In genomic region chr16:19885456-19886060, GRCh38 we compare ENCODE assay signal across 9 cellular contexts. TPM values are rescaled to one million over a fixed set of nuclear protein-coding genes. Genes with fewer than 3 reads are reported as not detected.
DNase-seq lines count a peak whose midpoint lies in the region; ATAC-seq and TF ChIP-seq lines count a peak whose summit lies in the region.
"Had no signal": no experiment of that assay in that cellular context is flagged by ENCODE, and none has a peak within 500 bp of the region (broad histone marks: within the 10 kb centered on the region; RNA-seq: fewer than 3 reads in every experiment).

No MANE protein-coding gene starts in this region.

- H3K4me3 ChIP-seq in AG04449 (ENCODE audit: low read depth, low read length), result peak overlapping the region; percentile 61
- peak overlapping the region; percentile 70; the same call in 1 of the 2 replicates for H3K4me3 ChIP-seq in PC-3 (ENCODE audit: low read length)
- no peak overlapping the region for H3K4me3 ChIP-seq in SJCRH30

- BruUV-seq in PC-3 (replicated peaks; lab: Mats Ljungman, UMichigan), result no TSS peak

- peaks cover 45 to 60% of the 10 kb centered on the region in 2 donors for H3K27me3 Mint-ChIP-seq in effector memory CD8-positive, alpha-beta T cell
- peaks cover 9% of the 10 kb centered on the region for H3K27me3 Mint-ChIP-seq in nephron (ENCODE audit: low read depth)

- H3K27ac ChIP-seq in PC-3 (ENCODE audit: low read length) (no peak overlapping the region), SJCRH30 (no peak overlapping the region)

- peaks cover 27% of the 10 kb centered on the region; the same call in 1 of the 2 replicates for H3K79me2 ChIP-seq in PC-3 (ENCODE audit: low read length)

- CTCF ChIA-PET in AG04449 (lab: Yijun Ruan, JAX), result interaction anchor here (1.0 to 6.6 kb wide), 21 partner anchors 9 to 498 kb away, joined by 3 to 250 read pairs (median 5); partner anchors contain the start of gene VPS35L
- CTCF ChIA-PET in PC-3 (lab: Charles Lee), result interaction anchor here (1.2 to 1.4 kb wide), 2 partner anchors 284 to 302 kb away, joined by 4 to 7 read pairs; no protein-coding TSS in a partner anchor

- H3K9ac ChIP-seq in PC-3 (ENCODE audit: low read length), result no peak overlapping the region

- H3K9me2 ChIP-seq in PC-3 (replicated peaks; ENCODE audit: low read length), result no peaks in the 10 kb centered on the region

- peak overlapping the region; percentile 86 for H3K4me2 ChIP-seq in PC-3 (ENCODE audit: low read length)

- H3K4me3 Mint-ChIP-seq in effector memory CD8-positive, alpha-beta T cell, result peak overlapping the region; percentile 84 to 85
- peak overlapping the region; percentile 82 to 94 (median 91) for H3K4me3 Mint-ChIP-seq in nephron

- no peaks in the 10 kb centered on the region for H3F3A ChIP-seq in PC-3 (ENCODE audit: low read length, unreplicated experiment)

- DNase-seq in AG04449 (ENCODE audit: low read depth, low spot score) (no peak), PC-3 (no peak), NCI-H1105 (lab: John Stamatoyannopoulos, UW) (no peak), SJCRH30 (no peak)
- DNase-seq in effector memory CD8-positive, alpha-beta T cell, result no peak
- DNase-seq in effector CD4-positive, alpha-beta T cell, result no peak
- DNase-seq: NCI-H187 treated with DMSO at 0.1 percent for 48 hours had no signal

- H3K9me3 Mint-ChIP-seq in effector memory CD8-positive, alpha-beta T cell, result no peaks in the 10 kb centered on the region
- H3K9me3 Mint-ChIP-seq in nephron, result no peaks in the 10 kb centered on the region

- H3K36me3 Mint-ChIP-seq in effector memory CD8-positive, alpha-beta T cell (ENCODE audit: insufficient read depth), result peaks cover 7% of the 10 kb centered on the region
- peaks cover 4% of the 10 kb centered on the region for H3K36me3 Mint-ChIP-seq in nephron (ENCODE audit: low read depth)

- TF ChIP-seq CTCF in AG04449 (IDR thresholded peaks at IDR 0.05; ENCODE audit: insufficient read depth, low read length, missing control alignments), result no peak
- no peak for TF ChIP-seq CTCF in PC-3 (conservative IDR thresholded peaks at IDR 0.05; ENCODE audit: low read depth, low read length)
- TF ChIP-seq CTCF in nephron (IDR thresholded peaks at IDR 0.05; ENCODE audit: unreplicated experiment in 3 of 3), result no peak

- peaks cover 4% of the 10 kb centered on the region; the same call in 1 of the 2 replicates for H3K4me1 ChIP-seq in PC-3 (ENCODE audit: insufficient read depth, low read length)
- no peaks in the 10 kb centered on the region for H3K4me1 ChIP-seq in SJCRH30

- H3K9me3 ChIP-seq in PC-3 (ENCODE audit: low read length) (no peaks in the 10 kb centered on the region), SJCRH30 (replicated peaks) (no peaks in the 10 kb centered on the region)

- POLR2A ChIA-PET in AG04449 (lab: Yijun Ruan, JAX) (interaction anchor here (0.5 kb wide), 1 partner anchor 372 kb away, joined by 3 read pairs; no protein-coding TSS in a partner anchor), PC-3 (lab: Charles Lee; ENCODE audit: unreplicated experiment) (no interaction called here)

- H3K27me3 ChIP-seq in PC-3 (ENCODE audit: low read length) (no peaks in the 10 kb centered on the region), SJCRH30 (no peaks in the 10 kb centered on the region)

- no peaks in the 10 kb centered on the region for H4K20me1 ChIP-seq in PC-3 (ENCODE audit: low read length)

- H3K27ac Mint-ChIP-seq in effector memory CD8-positive, alpha-beta T cell, result peak overlapping the region in 1 of 2 donors; percentile 72
- H3K27ac Mint-ChIP-seq in nephron, result peak overlapping the region; percentile 3 to 78 (median 39)

- ATAC-seq in PC-3, result no peak
- no peak for ATAC-seq in effector memory CD8-positive, alpha-beta T cell (replicated peaks)
- no peak for ATAC-seq in HG03342 (IDR thresholded peaks at IDR 0.05; ENCODE audit: unreplicated experiment)

- H3K36me3 ChIP-seq in PC-3 (ENCODE audit: low read depth, low read length), result no peaks in the 10 kb centered on the region
- no peaks in the 10 kb centered on the region for H3K36me3 ChIP-seq in SJCRH30

- peak overlapping the region; percentile 95 for H2AFZ ChIP-seq in PC-3 (ENCODE audit: low read length)

- peaks cover 19 to 24% of the 10 kb centered on the region in 2 donors for H3K4me1 Mint-ChIP-seq in effector memory CD8-positive, alpha-beta T cell (ENCODE audit: low read depth in 2 of 2)
- peaks cover 22% of the 10 kb centered on the region for H3K4me1 Mint-ChIP-seq in nephron

- intact Hi-C loops in PC-3 (cut with micrococcal nuclease), result loop anchor here (1.0 to 5.0 kb wide), 4 partner anchors 169 to 328 kb away; partner anchors contain the start of gene VPS35L

RNA-seq across cellular contexts. Expression of gene GPRC5B, which starts 0.9 kb away (rescaled TPM):
- total RNA-seq in PC-3 (2014; rRNA removed), result 5.5 and 12.4 TPM in 2 replicates
- total RNA-seq in SJCRH30 (2014; rRNA removed; shearing (Covaris generic)), result 7.1 and 7.8 TPM in 2 replicates
